17 cellular contexts compared by ENCODE assay signal in genomic region chr2:30453498-30453897, GRCh38. TPM values are rescaled to one million over a fixed set of nuclear protein-coding genes. Genes with fewer than 3 reads are reported as not detected.
A peak's percentile ranks its signal among the peaks of the same experiment; 100 is the strongest.
DNase-seq lines count a peak whose midpoint lies in the region; ATAC-seq, FAIRE-seq and TF ChIP-seq lines count a peak whose summit lies in the region.
"Had no signal": no experiment of that assay in that cellular context is flagged by ENCODE, and none has a peak within 500 bp of the region (broad histone marks: within the 10 kb centered on the region; RNA-seq: fewer than 3 reads in every experiment).

No MANE protein-coding gene starts in this region.

- H3K27me3 Mint-ChIP-seq in T-helper 17 cell: no peaks in the 10 kb centered on the region
- no peaks in the 10 kb centered on the region for H3K27me3 Mint-ChIP-seq in T-helper 2 cell treated with Interferon-gamma antibody and Interleukin-4, amounts not matched to agents 5 μg/mL and 100 μg/mL, for 36 hours (ENCODE audit: low read depth)
- H3K27me3 Mint-ChIP-seq: CD4-positive, alpha-beta memory T cell had no signal

- H3K4me3 ChIP-seq in HEK293 (ENCODE audit: low read depth, low read length) (no peak overlapping the region), HepG2 (replicated peaks in 1 of 3; ENCODE audit: insufficient read depth in 1 of 3, low read depth in 2 of 3, low read length in 3 of 3) (no peak overlapping the region), colonic mucosa (no peak overlapping the region)
- H3K4me3 ChIP-seq: BLaER1, GM23248 had no signal

- H3K36me3 ChIP-seq in HEK293 (ENCODE audit: control insufficient read depth in 2 of 2, insufficient read depth in 1 of 2, low read length in 2 of 2): peaks cover 0 to 3% of the 10 kb centered on the region in 2 experiments; a peak in 2 of 3 replicates
- no peaks in the 10 kb centered on the region; a peak in 2 of 5 replicates for H3K36me3 ChIP-seq in HepG2 (replicated peaks in 1 of 2; ENCODE audit: control insufficient read depth in 1 of 2, insufficient read depth in 2 of 2, low read length in 2 of 2)
- no peaks in the 10 kb centered on the region for H3K36me3 ChIP-seq in colonic mucosa

- in situ Hi-C loops in HepG2 (cut with HindIII; ENCODE audit: extremely low pct_ligation_motif_present, low pct_unique_long_range_greater_than_20kb): no loop called here

- H3K27ac ChIP-seq in HEK293 (ENCODE audit: extremely low read depth, low read depth, low read length): no peak overlapping the region
- no peak overlapping the region for H3K27ac ChIP-seq in HepG2 (ENCODE audit: extremely low read length, insufficient read depth, low read length)
- no peak overlapping the region for H3K27ac ChIP-seq in colonic mucosa
- H3K27ac ChIP-seq: BLaER1, GM23248 had no signal

- H3K4me1 ChIP-seq in HEK293 (ENCODE audit: control insufficient read depth, insufficient read depth, low read length) (peaks cover 28% of the 10 kb centered on the region), HepG2 (ENCODE audit: insufficient read depth, low read length) (peaks cover 79% of the 10 kb centered on the region), colonic mucosa (peaks cover 4% of the 10 kb centered on the region)

- intact Hi-C loops in HepG2 (cut with micrococcal nuclease; ENCODE audit: unreplicated experiment): no loop called here
- intact Hi-C loops in colonic mucosa (cut with DNase I): no loop called here

- H3K9ac ChIP-seq in HepG2 (ENCODE audit: insufficient read depth, low read depth, low read length) (no peak overlapping the region), colonic mucosa (ENCODE audit: low read depth in 2 of 2, low read length in 2 of 2) (no peak overlapping the region)
- H3K9ac ChIP-seq: BLaER1, GM23248 had no signal

- POLR2A ChIA-PET in HEK293 (lab: Yijun Ruan, JAX): no interaction called here
- POLR2A ChIA-PET in HepG2 (lab: Yijun Ruan, JAX): no interaction called here

- H3K4me2 ChIP-seq in HepG2 (ENCODE audit: low read depth, low read length): no peak overlapping the region
- H3K4me2 ChIP-seq: BLaER1 had no signal

- no peak for FAIRE-seq in HepG2 (lab: Jason Lieb, UNC)

- TF ChIP-seq EP300 in HepG2 (IDR thresholded peaks at IDR 0.05; ENCODE audit: low read depth in 2 of 2, low read length in 2 of 2): no peak
- TF ChIP-seq EP300 in HepG2 (CRISPR knock-in tag; IDR thresholded peaks at IDR 0.05; ENCODE audit: borderline replicate concordance): no peak

- CTCF ChIA-PET in HEK293 (lab: Yijun Ruan, JAX) (no interaction called here), HepG2 (lab: Yijun Ruan, JAX; ENCODE audit: low intra/inter-chr PET ratio, low total read pairs) (no interaction called here)

- H3K27me3 ChIP-seq in HepG2 (ENCODE audit: control insufficient read depth in 1 of 2, insufficient read depth in 2 of 2, low read length in 2 of 2) (no peaks in the 10 kb centered on the region), colonic mucosa (no peaks in the 10 kb centered on the region)
- H3K27me3 ChIP-seq: BLaER1 had no signal

- H3K4me3 Mint-ChIP-seq in T-helper 17 cell: no peak overlapping the region
- H3K4me3 Mint-ChIP-seq in T-helper 2 cell treated with Interferon-gamma antibody and Interleukin-4, amounts not matched to agents 5 μg/mL and 100 μg/mL, for 36 hours: no peak overlapping the region
- H3K4me3 Mint-ChIP-seq: CD14-positive monocyte; CD4-positive, alpha-beta memory T cell had no signal

- H3K27ac Mint-ChIP-seq in T-helper 17 cell: peak overlapping the region; percentile 32
- H3K27ac Mint-ChIP-seq in T-helper 2 cell treated with Interferon-gamma antibody and Interleukin-4, amounts not matched to agents 5 μg/mL and 100 μg/mL, for 36 hours: no peak overlapping the region
- H3K27ac Mint-ChIP-seq: CD14-positive monocyte had no signal

- peaks cover 49% of the 10 kb centered on the region for H3K4me1 Mint-ChIP-seq in T-helper 17 cell
- H3K4me1 Mint-ChIP-seq in T-helper 2 cell treated with Interferon-gamma antibody and Interleukin-4, amounts not matched to agents 5 μg/mL and 100 μg/mL, for 36 hours (ENCODE audit: low read depth): peaks cover 10% of the 10 kb centered on the region

- peaks cover 3% of the 10 kb centered on the region for H3K36me3 Mint-ChIP-seq in T-helper 17 cell (ENCODE audit: low read depth)
- H3K36me3 Mint-ChIP-seq in T-helper 2 cell treated with Interferon-gamma antibody and Interleukin-4, amounts not matched to agents 5 μg/mL and 100 μg/mL, for 36 hours (ENCODE audit: low read depth): peaks cover 6% of the 10 kb centered on the region

- DNase-seq in NCI-H2227 treated with DMSO at 0.1 percent for 48 hours (lab: John Stamatoyannopoulos, UW) (peak; percentile 10), NCI-H2227 (lab: John Stamatoyannopoulos, UW; ENCODE audit: unreplicated experiment) (no peak), T-helper 17 cell (no peak), HepG2 (ENCODE audit: low spot score) (no peak), colonic mucosa (no peak)
- no peak for DNase-seq in T-helper 2 cell treated with Interferon-gamma antibody and Interleukin-4, amounts not matched to agents 5 μg/mL and 100 μg/mL, for 36 hours (ENCODE audit: low spot score)
- DNase-seq: 8988T; CD4-positive, alpha-beta memory T cell; DMS153; DMS79; GDM1; GM23248 had no signal

- ATAC-seq in T-helper 17 cell (no peak), HepG2 (no peak; the same call in 2 of the 3 replicates), GM19467 (IDR thresholded peaks at IDR 0.05; ENCODE audit: unreplicated experiment) (no peak)
- ATAC-seq: HCT116 had no signal

- TF ChIP-seq CTCF in HEK293 (tag by site-specific recombination; IDR thresholded peaks at IDR 0.05): no peak
- TF ChIP-seq CTCF in HepG2 (CRISPR knock-in tag; IDR thresholded peaks at IDR 0.05): no peak
- no peak for TF ChIP-seq CTCF in colonic mucosa (IDR thresholded peaks at IDR 0.05)

- no peak overlapping the region for H2AFZ ChIP-seq in HepG2 (ENCODE audit: low read length)
- H2AFZ ChIP-seq: GM23248 had no signal

- H4K20me1 ChIP-seq in HepG2 (ENCODE audit: insufficient read depth, low read length): 0 out of 2 replicates have a peak, but pooled peaks cover 4% of the 10 kb centered on the region

- TF ChIP-seq RAD21 in HepG2 (CRISPR knock-in tag; IDR thresholded peaks at IDR 0.05): no peak

- no peak for TF ChIP-seq POLR2A in HepG2 (IDR thresholded peaks at IDR 0.05; ENCODE audit: insufficient read depth in 1 of 2, low read depth in 2 of 2, low read length in 2 of 2)

- H3K9me3 ChIP-seq in HEK293 (ENCODE audit: control insufficient read depth, insufficient read depth, low read depth, low read length) (no peaks in the 10 kb centered on the region), T-helper 17 cell (ENCODE audit: control insufficient read depth, low read length, poor library complexity, severe bottlenecking) (no peaks in the 10 kb centered on the region), HepG2 (ENCODE audit: low read length) (no peaks in the 10 kb centered on the region), colonic mucosa (no peaks in the 10 kb centered on the region)
- H3K9me3 ChIP-seq: BLaER1 had no signal

- 39% methylated on average over 5 of the region's 5 CpGs for WGBS in HepG2 (ENCODE audit: low lambda C conversion rate)

- no peaks in the 10 kb centered on the region for H3K9me3 Mint-ChIP-seq in T-helper 2 cell treated with Interferon-gamma antibody and Interleukin-4, amounts not matched to agents 5 μg/mL and 100 μg/mL, for 36 hours
- H3K9me3 Mint-ChIP-seq: CD4-positive, alpha-beta memory T cell had no signal

- peaks cover 91% of the 10 kb centered on the region for H3K79me2 ChIP-seq in HepG2 (ENCODE audit: insufficient read depth, low read length)

- BruUV-seq in HepG2 (replicated peaks; lab: Mats Ljungman, UMichigan): no TSS peak

TF ChIP-seq in HepG2, 621 proteins besides CTCF, POLR2A, EP300 and RAD21 (continues in another document):
- TF ChIP-seq U2AF1 (optimal IDR thresholded peaks at IDR 0.05; ENCODE audit: low read depth, low read length): no peak
- no peak for TF ChIP-seq HDAC6 (IDR thresholded peaks at IDR 0.05; ENCODE audit: low read depth, low read length)
- TF ChIP-seq HMG20B (CRISPR knock-in tag; conservative IDR thresholded peaks at IDR 0.05): peak; percentile 75
- TF ChIP-seq CREBL2 (CRISPR knock-in tag; IDR thresholded peaks at IDR 0.05; ENCODE audit: borderline replicate concordance): no peak
- no peak for TF ChIP-seq ZNF879 (CRISPR knock-in tag; IDR thresholded peaks at IDR 0.05)
- TF ChIP-seq MBD4 (IDR thresholded peaks at IDR 0.05; ENCODE audit: borderline replicate concordance, low read length): no peak
- TF ChIP-seq SMAD1 (CRISPR knock-in tag; IDR thresholded peaks at IDR 0.05; ENCODE audit: borderline replicate concordance, low read depth): no peak
- TF ChIP-seq ZNF224 (CRISPR knock-in tag; IDR thresholded peaks at IDR 0.05): no peak
- no peak for TF ChIP-seq ZNF225 (CRISPR knock-in tag; IDR thresholded peaks at IDR 0.05)
- TF ChIP-seq NR2F6 (IDR thresholded peaks at IDR 0.05): peak; percentile 68
- TF ChIP-seq NR2F6 (CRISPR knock-in tag; IDR thresholded peaks at IDR 0.05): peak; percentile 58

RNA-seq across cellular contexts. Expression of gene LCLAT1, which starts 6.5 kb away (rescaled TPM):
- total RNA-seq in T-helper 17 cell (10 to 100 TPM in 1 of 2 donors, 1 to 10 TPM in 1; 6.7 to 18.2 TPM), HepG2 (2016; rRNA removed; fragmentation: Illumina TruSeq; extraction: Trizol) (25.3 and 28.0 TPM in 2 replicates), colonic mucosa (10 to 100 TPM; 20.0 to 25.5 TPM)
- 80.7 and 82.8 TPM in 2 replicates for total RNA-seq in HepG2 (2016; cell fraction: cytosol; rRNA removed; fragmentation: Illumina TruSeq; extraction: Trizol; ENCODE audit: low read depth)
- 19.9 and 24.2 TPM in 2 replicates for total RNA-seq in HepG2 (2016; cell fraction: insoluble cytoplasmic fraction; rRNA removed; fragmentation: Illumina TruSeq; extraction: Trizol)
- total RNA-seq in HepG2 (2016; cell fraction: membrane; rRNA removed; fragmentation: Illumina TruSeq; extraction: Trizol): 18.5 and 22.8 TPM in 2 replicates
- 34.7 and 44.8 TPM in 2 replicates for total RNA-seq in HepG2 (2016; cell fraction: nucleus; rRNA removed; fragmentation: Illumina TruSeq; extraction: Trizol)
- 13.5 and 18.0 TPM in 2 replicates for polyA plus RNA-seq in HepG2 (2011; rRNA removed)
- polyA plus RNA-seq in HepG2 (2011; cell fraction: cytosol; rRNA removed): 9.8 and 13.3 TPM in 2 replicates
- 6.6 and 8.6 TPM in 2 replicates for polyA plus RNA-seq in HepG2 (2011; cell fraction: nucleus; rRNA removed)
- 6.9 and 8.2 TPM in 2 replicates for polyA plus RNA-seq in HepG2 (2012)
- 0.61 and 0.95 TPM in 2 replicates for polyA plus RNA-seq in HepG2 (2016; cell fraction: cytosol; fragmentation: Illumina TruSeq; extraction: Trizol; ENCODE audit: low read depth)
- polyA plus RNA-seq in HepG2 (2016; cell fraction: insoluble cytoplasmic fraction; fragmentation: Illumina TruSeq; extraction: Trizol; ENCODE audit: low read depth): 9.0 and 9.3 TPM in 2 replicates
- polyA plus RNA-seq in HepG2 (2016; cell fraction: membrane; fragmentation: Illumina TruSeq; extraction: Trizol; ENCODE audit: low read depth): 1.7 and 2.1 TPM in 2 replicates
- 17.9 and 20.3 TPM in 2 replicates for polyA plus RNA-seq in HepG2 (2016; cell fraction: nucleus; fragmentation: Illumina TruSeq; extraction: Trizol; ENCODE audit: insufficient read depth, low read depth)
- polyA minus RNA-seq in HepG2 (2011; rRNA and poly(A)+ RNA removed; ENCODE audit: low replicate concordance): 32.9 and 35.0 TPM in 2 replicates
- polyA minus RNA-seq in HepG2 (2011; cell fraction: cytosol; rRNA and poly(A)+ RNA removed): 31.9 and 43.3 TPM in 2 replicates
- 48.0 and 49.5 TPM in 2 replicates for polyA minus RNA-seq in HepG2 (2011; cell fraction: nucleus; rRNA and poly(A)+ RNA removed)
